In the genomic region with DNA sequence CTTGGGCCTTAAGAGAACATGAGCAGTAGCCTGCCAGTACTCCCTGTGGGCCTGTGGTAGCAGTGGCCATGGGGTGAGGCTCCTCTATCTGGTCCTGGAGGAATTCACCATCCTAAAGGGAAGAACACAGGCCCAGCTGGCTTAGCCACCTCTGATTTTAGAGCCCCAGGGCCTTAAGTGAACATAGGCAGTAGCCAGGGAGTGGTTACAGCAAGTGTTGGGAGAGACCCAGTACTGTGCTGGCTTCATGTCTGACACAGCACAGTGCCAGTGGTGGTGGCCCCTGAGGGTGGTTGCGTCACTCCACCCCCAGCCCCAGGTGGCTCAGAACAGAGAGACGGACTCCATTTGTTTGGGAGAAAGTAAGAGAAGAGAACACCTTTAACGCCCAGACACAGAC, we compare ENCODE assay signal across 17 cellular contexts.
DNase-seq lines count a peak whose midpoint lies in the region; ATAC-seq and TF ChIP-seq lines count a peak whose summit lies in the region.
"Had no signal": no experiment of that assay in that cellular context is flagged by ENCODE, and none has a peak within 500 bp of the region (broad histone marks: within the 10 kb centered on the region; RNA-seq: fewer than 3 reads in every experiment).

No MANE protein-coding gene starts in this region.

- H2BK20ac ChIP-seq in IMR-90 (ENCODE audit: low read depth, low read length) = no peak overlapping the region

- H3K27me3 ChIP-seq in IMR-90 (ENCODE audit: control insufficient read depth, insufficient read depth, low read length) = no peaks in the 10 kb centered on the region
- H3K27me3 ChIP-seq: BE2C had no signal

- H4K91ac ChIP-seq in IMR-90 (ENCODE audit: insufficient read depth, low read depth, low read length) = no peak overlapping the region

- no peak overlapping the region for H3K4me3 ChIP-seq in IMR-90 (ENCODE audit: insufficient read depth, low read depth, low read length)
- H3K4me3 ChIP-seq: GM23248 had no signal

- H2BK120ac ChIP-seq in IMR-90 (ENCODE audit: low read depth, low read length) = no peak overlapping the region

- H2AK5ac ChIP-seq in IMR-90 (ENCODE audit: low read depth, low read length) = 0 out of 2 replicates have a peak overlapping the region, but pooled peaks have one; percentile 6

- no peaks in the 10 kb centered on the region for H3K9me3 ChIP-seq in IMR-90 (ENCODE audit: control insufficient read depth, insufficient read depth, low read length)
- H3K9me3 ChIP-seq: BE2C had no signal

- H3K36me3 ChIP-seq in IMR-90 (ENCODE audit: control insufficient read depth, insufficient read depth, low read length) = no peaks in the 10 kb centered on the region
- H3K36me3 ChIP-seq: BE2C had no signal

- H2BK15ac ChIP-seq in IMR-90 (ENCODE audit: low read depth, low read length) = no peak overlapping the region

- WGBS in IMR-90 (ENCODE audit: extremely low coverage in 2 of 2, insufficient read length in 1 of 2), 2 experiments = no CpG with 5 or more reads among the region's 3 CpGs

- H2BK5ac ChIP-seq in IMR-90 (ENCODE audit: low read depth, low read length, poor library complexity, severe bottlenecking) = no peak overlapping the region

- no peak overlapping the region for H3K14ac ChIP-seq in IMR-90 (replicated peaks; ENCODE audit: low read depth, low read length)

- H3K4me1 ChIP-seq in IMR-90 (ENCODE audit: control insufficient read depth, insufficient read depth, low read length) = no peaks in the 10 kb centered on the region
- H3K4me1 ChIP-seq: BE2C had no signal

- no peak overlapping the region for H3K56ac ChIP-seq in IMR-90 (ENCODE audit: extremely low read depth, insufficient read depth, low read length)

- TF ChIP-seq CTCF in IMR-90 (conservative IDR thresholded peaks at IDR 0.05; ENCODE audit: low read depth, low read length) = no peak

- no peak for TF ChIP-seq RAD21 in IMR-90 (IDR thresholded peaks at IDR 0.05; ENCODE audit: low read length)

- H3K23ac ChIP-seq in IMR-90 (ENCODE audit: low read depth, low read length) = no peak overlapping the region

- no peak overlapping the region for H2AK9ac ChIP-seq in IMR-90 (replicated peaks; ENCODE audit: low read depth, low read length, poor library complexity)

- no peak overlapping the region for H4K5ac ChIP-seq in IMR-90 (ENCODE audit: low read depth, low read length)

- H4K8ac ChIP-seq in IMR-90 (ENCODE audit: low read depth in 2 of 2, low read length in 2 of 2) = no peak overlapping the region

- no peak overlapping the region for H3K18ac ChIP-seq in IMR-90 (ENCODE audit: low read depth, low read length)

- dilution Hi-C loops in IMR-90 (cut with HindIII; ENCODE audit: low sequenced_read_pairs, unreplicated experiment) = no loop called here

- DNase-seq in ELF-1 (ENCODE audit: low read depth, low spot score) = peak; percentile 62
- DNase-seq in IMR-90 = no peak
- DNase-seq in islet precursor cell = peak; percentile 69
- DNase-seq in activated CD4-positive, alpha-beta T cell treated with anti-CD3 and anti-CD28 coated beads, Interleukin-2, amount 50 U/mL, for 1 hour = no peak
- DNase-seq: ACHN; BE2C; C1 segment of cervical spinal cord; CD4-positive, CD25-positive, alpha-beta regulatory T cell; CD8-positive, alpha-beta memory T cell; COR-L47; DMS 273 treated with DMSO at 0.1 percent for 48 hours; DMS53; GDM1; GM23248; HCEC 1CT had no signal

- in situ Hi-C loops in IMR-90 (cut with MboI; ENCODE audit: low sequenced_read_pairs) = no loop called here

- no peak for ATAC-seq in IMR-90 (ENCODE audit: low read depth)
- no peak for ATAC-seq in HG02981 (IDR thresholded peaks at IDR 0.05; ENCODE audit: unreplicated experiment)
- ATAC-seq in esophagus mucosa = no peak

- no peak overlapping the region for H3K4me2 ChIP-seq in IMR-90 (ENCODE audit: low read depth, low read length)

- CTCF ChIA-PET in IMR-90 (lab: Yijun Ruan, JAX) = interaction anchor here (0.6 to 1.0 kb wide), 2 partner anchors 11 to 26 kb away, joined by 3 to 4 read pairs; no protein-coding TSS in a partner anchor

- no peaks in the 10 kb centered on the region for H4K20me1 ChIP-seq in IMR-90 (ENCODE audit: insufficient read depth, low read length)

- BruUV-seq in IMR-90 (replicated peaks; lab: Mats Ljungman, UMichigan) = no TSS peak

- intact Hi-C loops in IMR-90 (cut with micrococcal nuclease) = no loop called here

- POLR2A ChIA-PET in IMR-90 (lab: Charles Lee; ENCODE audit: unreplicated experiment) = no interaction called here

- H2AFZ ChIP-seq in IMR-90 (replicated peaks; ENCODE audit: low read length, poor library complexity) = no peak overlapping the region
- H2AFZ ChIP-seq: GM23248 had no signal

- 0 out of 2 replicates have a peak overlapping the region, but pooled peaks have one; percentile 16 for H3K4ac ChIP-seq in IMR-90 (ENCODE audit: low read depth, low read length)

- TF ChIP-seq POLR2A in IMR-90 (IDR thresholded peaks at IDR 0.05; ENCODE audit: low read depth, low read length) = no peak

- no peaks in the 10 kb centered on the region for H3K9me1 ChIP-seq in IMR-90 (ENCODE audit: insufficient read depth, low read length)

- no peaks in the 10 kb centered on the region for H3K79me1 ChIP-seq in IMR-90 (ENCODE audit: low read depth in 1 of 2, low read length in 2 of 2)

- no peak overlapping the region for H3K9ac ChIP-seq in IMR-90 (ENCODE audit: low read depth, low read length)
- H3K9ac ChIP-seq: GM23248 had no signal

- H3K27ac ChIP-seq in IMR-90 (ENCODE audit: insufficient read depth, low read length) = no peak overlapping the region
- H3K27ac ChIP-seq: GM23248 had no signal

TF ChIP-seq in IMR-90, 13 proteins besides CTCF, POLR2A, EP300 and RAD21:
- TF ChIP-seq, protein P1, sequence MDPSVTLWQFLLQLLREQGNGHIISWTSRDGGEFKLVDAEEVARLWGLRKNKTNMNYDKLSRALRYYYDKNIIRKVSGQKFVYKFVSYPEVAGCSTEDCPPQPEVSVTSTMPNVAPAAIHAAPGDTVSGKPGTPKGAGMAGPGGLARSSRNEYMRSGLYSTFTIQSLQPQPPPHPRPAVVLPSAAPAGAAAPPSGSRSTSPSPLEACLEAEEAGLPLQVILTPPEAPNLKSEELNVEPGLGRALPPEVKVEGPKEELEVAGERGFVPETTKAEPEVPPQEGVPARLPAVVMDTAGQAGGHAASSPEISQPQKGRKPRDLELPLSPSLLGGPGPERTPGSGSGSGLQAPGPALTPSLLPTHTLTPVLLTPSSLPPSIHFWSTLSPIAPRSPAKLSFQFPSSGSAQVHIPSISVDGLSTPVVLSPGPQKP (IDR thresholded peaks at IDR 0.05; ENCODE audit: borderline replicate concordance, low read depth, low read length) = no peak
- TF ChIP-seq SMC3 (IDR thresholded peaks at IDR 0.05; ENCODE audit: low read depth, low read length) (no peak), NFE2L2 (IDR thresholded peaks at IDR 0.05; ENCODE audit: low read depth, low read length) (no peak), RFX5 (IDR thresholded peaks at IDR 0.05; ENCODE audit: low read depth, low read length) (no peak), CEBPB (IDR thresholded peaks at IDR 0.05; ENCODE audit: low read depth, low read length) (no peak), MAZ (IDR thresholded peaks at IDR 0.05; ENCODE audit: borderline replicate concordance, low read depth, low read length) (no peak), MXI1 (IDR thresholded peaks at IDR 0.05; ENCODE audit: borderline replicate concordance, low read depth, low read length) (no peak), FOS (IDR thresholded peaks at IDR 0.05; ENCODE audit: low read depth, low read length) (no peak), MAFK (IDR thresholded peaks at IDR 0.05; ENCODE audit: low read depth, low read length) (no peak), CHD1 (IDR thresholded peaks at IDR 0.05; ENCODE audit: low read depth, low read length) (no peak), BHLHE40 (IDR thresholded peaks at IDR 0.05; ENCODE audit: low read depth, low read length) (no peak)
- TF ChIP-seq, protein P2, sequence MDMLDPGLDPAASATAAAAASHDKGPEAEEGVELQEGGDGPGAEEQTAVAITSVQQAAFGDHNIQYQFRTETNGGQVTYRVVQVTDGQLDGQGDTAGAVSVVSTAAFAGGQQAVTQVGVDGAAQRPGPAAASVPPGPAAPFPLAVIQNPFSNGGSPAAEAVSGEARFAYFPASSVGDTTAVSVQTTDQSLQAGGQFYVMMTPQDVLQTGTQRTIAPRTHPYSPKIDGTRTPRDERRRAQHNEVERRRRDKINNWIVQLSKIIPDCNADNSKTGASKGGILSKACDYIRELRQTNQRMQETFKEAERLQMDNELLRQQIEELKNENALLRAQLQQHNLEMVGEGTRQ (IDR thresholded peaks at IDR 0.05; ENCODE audit: low read depth, low read length) = no peak

Comparison
In these comparisons a context has a peak if more than half of its experiments do, and no peak if none do; other contexts are left out.
1. DNase-seq: peak in ELF-1 (single experiment) and islet precursor cell (single experiment); none in IMR-90 (single experiment) and activated CD4-positive, alpha-beta T cell treated with anti-CD3 and anti-CD28 coated beads, Interleukin-2, amount 50 U/mL, for 1 hour (single experiment).